Comparison of ENCODE assay signal across 22 cellular contexts in genomic region chr15:83016906-83017305, GRCh38. TPM values are rescaled to one million over a fixed set of nuclear protein-coding genes. Genes with fewer than 3 reads are reported as not detected.
DNase-seq lines count a peak whose midpoint lies in the region; ATAC-seq, FAIRE-seq and TF ChIP-seq lines count a peak whose summit lies in the region.
"Had no signal": no experiment of that assay in that cellular context is flagged by ENCODE, and none has a peak within 500 bp of the region (broad histone marks: within the 10 kb centered on the region; RNA-seq: fewer than 3 reads in every experiment).

No MANE protein-coding gene starts in this region.

- H3K36me3 ChIP-seq in GM12878 (ENCODE audit: control insufficient read depth in 2 of 2, insufficient read depth in 2 of 2, low read length in 1 of 2): peaks cover 8 to 18% of the 10 kb centered on the region in 2 experiments

- in situ Hi-C loops in GM12878 (cut with MboI): no loop called here

- H3K27me3 Mint-ChIP-seq in activated CD8-positive, alpha-beta T cell treated with anti-CD3 and anti-CD28 coated beads for 36 hours: no peaks in the 10 kb centered on the region
- no peaks in the 10 kb centered on the region for H3K27me3 Mint-ChIP-seq in activated CD8-positive, alpha-beta T cell treated with anti-CD3 and anti-CD28 coated beads, Interleukin-2, amount 10 ng/mL, durations not matched to agents 7 days and 5 days (ENCODE audit: low read depth)
- H3K27me3 Mint-ChIP-seq: CD4-positive, CD25-positive, alpha-beta regulatory T cell; IgD-negative memory B cell had no signal

- H3K9ac ChIP-seq in GM12878 (ENCODE audit: control insufficient read depth, insufficient read depth, low read length): no peak overlapping the region

- H3K4me2 ChIP-seq in GM12878 (ENCODE audit: control insufficient read depth, insufficient read depth): no peak overlapping the region

- intact Hi-C loops in activated CD8-positive, alpha-beta T cell treated with anti-CD3 and anti-CD28 coated beads for 36 hours (cut with micrococcal nuclease): loop anchor here (10.0 kb wide), 1 partner anchor 482 kb away; no protein-coding TSS in a partner anchor
- intact Hi-C loops in GM12878 (cut with micrococcal nuclease; ENCODE audit: unreplicated experiment): no loop called here

- H3K79me2 ChIP-seq in GM12878 (ENCODE audit: control insufficient read depth, insufficient read depth, low read length): peaks cover 3% of the 10 kb centered on the region; the same call in 1 of the 2 replicates

- TF ChIP-seq CTCF in activated CD8-positive, alpha-beta T cell treated with anti-CD3 and anti-CD28 coated beads for 36 hours (IDR thresholded peaks at IDR 0.05): no peak
- no peak for TF ChIP-seq CTCF in GM12878 (IDR thresholded peaks at IDR 0.05 in 2 of 3, conservative IDR thresholded peaks at IDR 0.05 in 1 of 3; ENCODE audit: control insufficient read depth in 2 of 3, extremely low read depth in 1 of 3, insufficient read depth in 1 of 3, low read depth in 3 of 3, low read length in 3 of 3)
- TF ChIP-seq CTCF in GM10248 (IDR thresholded peaks at IDR 0.05; ENCODE audit: control extremely low read depth, extremely low read depth, low read depth, missing control alignments): no peak

- no peak for ATAC-seq in activated CD8-positive, alpha-beta T cell treated with anti-CD3 and anti-CD28 coated beads for 36 hours
- no peak for ATAC-seq in activated CD8-positive, alpha-beta T cell treated with anti-CD3 and anti-CD28 coated beads, Interleukin-2, amount 10 ng/mL, durations not matched to agents 7 days and 5 days
- ATAC-seq in GM12878 (no peak), GM19463 (IDR thresholded peaks at IDR 0.05; ENCODE audit: unreplicated experiment) (no peak)
- ATAC-seq: Right ventricle myocardium inferior had no signal

- no peaks in the 10 kb centered on the region for H3K27me3 ChIP-seq in GM12878 (replicated peaks in 1 of 2; ENCODE audit: control insufficient read depth in 2 of 2, insufficient read depth in 2 of 2, low read length in 1 of 2)
- H3K27me3 ChIP-seq: SJSA1 had no signal

- SMC1A ChIA-PET in GM12878 (lab: Charles Lee; ENCODE audit: uncharacterized antibody, unreplicated experiment): no interaction called here

- no peak for FAIRE-seq in GM12878 (lab: Jason Lieb, UNC)
- FAIRE-seq: A204.1, GM18507 had no signal

- H3K36me3 Mint-ChIP-seq in activated CD8-positive, alpha-beta T cell treated with anti-CD3 and anti-CD28 coated beads for 36 hours (ENCODE audit: low read depth): peaks cover 38% of the 10 kb centered on the region
- H3K36me3 Mint-ChIP-seq in activated CD8-positive, alpha-beta T cell treated with anti-CD3 and anti-CD28 coated beads, Interleukin-2, amount 10 ng/mL, durations not matched to agents 7 days and 5 days (ENCODE audit: low read depth): peaks cover 33% of the 10 kb centered on the region

- RAD21 ChIA-PET in GM12878 (lab: Charles Lee; ENCODE audit: unreplicated experiment): interaction anchor here (0.6 kb wide), 1 partner anchor 43 kb away, joined by 3 read pairs; no protein-coding TSS in a partner anchor

- 0 out of 2 replicates have a peak, but pooled peaks cover 2% of the 10 kb centered on the region for H3K4me1 ChIP-seq in GM12878 (ENCODE audit: control insufficient read depth, insufficient read depth, low read length)
- H3K4me1 ChIP-seq: Caco-2 had no signal

- H3K27ac ChIP-seq in GM12878 (ENCODE audit: control insufficient read depth, insufficient read depth): no peak overlapping the region
- H3K27ac ChIP-seq: SJSA1 had no signal

- no peak for TF ChIP-seq EP300 in GM12878 (IDR thresholded peaks at IDR 0.05; ENCODE audit: borderline replicate concordance in 1 of 2, control insufficient read depth in 1 of 2, low read depth in 2 of 2, low read length in 2 of 2)

- DNase-seq in activated CD8-positive, alpha-beta T cell treated with anti-CD3 and anti-CD28 coated beads for 36 hours: no peak
- no peak for DNase-seq in activated CD8-positive, alpha-beta T cell treated with anti-CD3 and anti-CD28 coated beads, Interleukin-2, amount 10 ng/mL, durations not matched to agents 7 days and 5 days
- DNase-seq in GM12878 (ENCODE audit: low read depth, low spot score): no peak
- peak; percentile 18 for DNase-seq in iris pigment epithelial cell (ENCODE audit: low read depth)
- DNase-seq in GM10248 (ENCODE audit: extremely low spot score): no peak
- no peak for DNase-seq in NCI-H2196 treated with DMSO at 0.1 percent for 48 hours (lab: John Stamatoyannopoulos, UW; ENCODE audit: unreplicated experiment)
- DNase-seq: Caco-2; CD4-positive, CD25-positive, alpha-beta regulatory T cell; DND-41; Karpas-422; MV-4-11; NCI-H1694; NCI-H2081; NCI-H2171; NCI-H524 treated with DMSO at 0.1 percent for 48 hours; NCI-H82 had no signal

- H2AFZ ChIP-seq in GM12878 (ENCODE audit: control insufficient read depth, low read depth, low read length): no peak overlapping the region

- POLR2A ChIA-PET in activated CD8-positive, alpha-beta T cell treated with anti-CD3 and anti-CD28 coated beads for 36 hours (lab: Charles Lee): no interaction called here
- POLR2A ChIA-PET in activated CD8-positive, alpha-beta T cell treated with anti-CD3 and anti-CD28 coated beads, Interleukin-2, amount 10 ng/mL, durations not matched to agents 7 days and 5 days (lab: Charles Lee): no interaction called here
- POLR2A ChIA-PET in GM12878 (lab: Charles Lee) (no interaction called here), GM10248 (lab: Yijun Ruan, JAX) (no interaction called here)

- BruUV-seq in GM12878 (replicated peaks; lab: Mats Ljungman, UMichigan): TSS peak; percentile 55

- peak overlapping the region; percentile 32 for H3K27ac Mint-ChIP-seq in activated CD8-positive, alpha-beta T cell treated with anti-CD3 and anti-CD28 coated beads for 36 hours
- H3K27ac Mint-ChIP-seq in activated CD8-positive, alpha-beta T cell treated with anti-CD3 and anti-CD28 coated beads, Interleukin-2, amount 10 ng/mL, durations not matched to agents 7 days and 5 days: no peak overlapping the region
- H3K27ac Mint-ChIP-seq: CD4-positive, CD25-positive, alpha-beta regulatory T cell; IgD-negative memory B cell had no signal

- CTCF ChIA-PET in activated CD8-positive, alpha-beta T cell treated with anti-CD3 and anti-CD28 coated beads for 36 hours (lab: Charles Lee): no interaction called here
- CTCF ChIA-PET in activated CD8-positive, alpha-beta T cell treated with anti-CD3 and anti-CD28 coated beads, Interleukin-2, amount 10 ng/mL, durations not matched to agents 7 days and 5 days (lab: Charles Lee): no interaction called here
- CTCF ChIA-PET in GM12878 (lab: Yijun Ruan, JAX): interaction anchor here (1.8 kb wide), 1 partner anchor 17 kb away, joined by 6 read pairs; no protein-coding TSS in a partner anchor
- CTCF ChIA-PET in GM10248 (lab: Yijun Ruan, JAX): no interaction called here

- peaks cover 5% of the 10 kb centered on the region for H3K9me3 Mint-ChIP-seq in activated CD8-positive, alpha-beta T cell treated with anti-CD3 and anti-CD28 coated beads for 36 hours
- H3K9me3 Mint-ChIP-seq in activated CD8-positive, alpha-beta T cell treated with anti-CD3 and anti-CD28 coated beads, Interleukin-2, amount 10 ng/mL, durations not matched to agents 7 days and 5 days (ENCODE audit: insufficient read depth): no peaks in the 10 kb centered on the region
- H3K9me3 Mint-ChIP-seq: CD4-positive, CD25-positive, alpha-beta regulatory T cell; IgD-negative memory B cell had no signal

- no peaks in the 10 kb centered on the region for H4K20me1 ChIP-seq in GM12878 (ENCODE audit: control insufficient read depth, insufficient read depth)

- H3K9me3 ChIP-seq in GM12878 (replicated peaks; ENCODE audit: control insufficient read depth, insufficient read depth, low read length): no peaks in the 10 kb centered on the region
- H3K9me3 ChIP-seq: Caco-2, SJSA1 had no signal

- no peak overlapping the region for H3K4me3 Mint-ChIP-seq in activated CD8-positive, alpha-beta T cell treated with anti-CD3 and anti-CD28 coated beads for 36 hours
- no peak overlapping the region for H3K4me3 Mint-ChIP-seq in activated CD8-positive, alpha-beta T cell treated with anti-CD3 and anti-CD28 coated beads, Interleukin-2, amount 10 ng/mL, durations not matched to agents 7 days and 5 days
- H3K4me3 Mint-ChIP-seq: IgD-negative memory B cell had no signal

- WGBS in GM12878 (ENCODE audit: insufficient coverage, insufficient replicate concordance, low lambda C conversion rate, missing lambda C conversion rate): 88% methylated on average over 5 of the region's 5 CpGs

- H3K4me1 Mint-ChIP-seq in activated CD8-positive, alpha-beta T cell treated with anti-CD3 and anti-CD28 coated beads for 36 hours (ENCODE audit: low read depth): peaks cover 38% of the 10 kb centered on the region
- peaks cover 27% of the 10 kb centered on the region for H3K4me1 Mint-ChIP-seq in activated CD8-positive, alpha-beta T cell treated with anti-CD3 and anti-CD28 coated beads, Interleukin-2, amount 10 ng/mL, durations not matched to agents 7 days and 5 days (ENCODE audit: low read depth)

- no peak overlapping the region for H3K4me3 ChIP-seq in GM12878
- H3K4me3 ChIP-seq: SJSA1 had no signal

- TF ChIP-seq RAD21 in GM12878 (IDR thresholded peaks at IDR 0.05; ENCODE audit: insufficient read depth, low read depth, low read length): no peak

- no peak for TF ChIP-seq POLR2A in GM12878 (IDR thresholded peaks at IDR 0.05; ENCODE audit: low read depth, low read length)

RNA-seq across cellular contexts. Expression of gene C15orf40, which starts 5.5 kb away (rescaled TPM):
- total RNA-seq in activated CD8-positive, alpha-beta T cell treated with anti-CD3 and anti-CD28 coated beads for 36 hours: 10 to 100 TPM; 25.6 to 30.2 TPM
- total RNA-seq in activated CD8-positive, alpha-beta T cell treated with anti-CD3 and anti-CD28 coated beads, Interleukin-2, amount 10 ng/mL, durations not matched to agents 7 days and 5 days: 10 to 100 TPM; 25.2 to 31.0 TPM
- total RNA-seq in GM12878 (2013; cell fraction: nucleolus; rRNA removed): 46.8 and 50.1 TPM in 2 replicates
- total RNA-seq in GM12878 (2014; rRNA removed) (20.7 and 26.5 TPM in 2 replicates), GM12878 (2014; rRNA removed; fragmentation: Illumina TruSeq; extraction: Trizol) (23.4 and 26.3 TPM in 2 replicates), GM12878 (2021) (20.7 and 21.3 TPM in 2 replicates)
- 5.1 TPM for polyA plus RNA-seq in GM12878 (2011; ENCODE audit: low read depth)
- polyA plus RNA-seq in GM12878 (2011; rRNA removed) (24.1 and 32.5 TPM in 2 replicates), GM12878 (2014; fragmentation: Illumina TruSeq; extraction: Trizol) (9.8 and 25.8 TPM in 2 replicates), GM12878 (2014; fragmentation: Nextera tagmentation; extraction: Ambion mirVana) (10 to 100 TPM; 59.9 to 70.0 TPM), GM12878 (2014; rRNA removed) (31.2 and 44.0 TPM in 2 replicates), GM12878 (2016; fragmentation: Nextera tagmentation; extraction: Ambion mirVana) (10 to 100 TPM; 59.1 to 64.3 TPM)
- 26.8 and 30.7 TPM in 2 replicates for polyA plus RNA-seq in GM12878 (2011; cell fraction: cytosol; rRNA removed)
- polyA plus RNA-seq in GM12878 (2011; cell fraction: nucleus; rRNA removed): 13.0 and 14.0 TPM in 2 replicates
- polyA plus RNA-seq in GM12878 (2012): 17.8 and 33.7 TPM in 2 replicates
- 14.3 and 16.5 TPM in 2 replicates for polyA minus RNA-seq in GM12878 (2011; rRNA and poly(A)+ RNA removed)
- 7.6 and 16.3 TPM in 2 replicates for polyA minus RNA-seq in GM12878 (2011; cell fraction: cytosol; rRNA and poly(A)+ RNA removed)
- polyA minus RNA-seq in GM12878 (2011; cell fraction: nucleus; rRNA and poly(A)+ RNA removed): 22.2 and 39.7 TPM in 2 replicates

RNA-seq across cellular contexts. Expression of gene RAMAC, which starts 30.9 kb away (rescaled TPM):
- total RNA-seq in activated CD8-positive, alpha-beta T cell treated with anti-CD3 and anti-CD28 coated beads for 36 hours: 10 to 100 TPM; 18.2 to 19.7 TPM
- total RNA-seq in activated CD8-positive, alpha-beta T cell treated with anti-CD3 and anti-CD28 coated beads, Interleukin-2, amount 10 ng/mL, durations not matched to agents 7 days and 5 days: 10 to 100 TPM; 25.8 to 27.0 TPM
- total RNA-seq in GM12878 (2013; cell fraction: nucleolus; rRNA removed): 6.5 and 7.2 TPM in 2 replicates
- total RNA-seq in GM12878 (2014; rRNA removed): 32.3 and 34.9 TPM in 2 replicates
- total RNA-seq in GM12878 (2014; rRNA removed; fragmentation: Illumina TruSeq; extraction: Trizol): 34.7 and 35.3 TPM in 2 replicates
- total RNA-seq in GM12878 (2021): 22.4 and 22.9 TPM in 2 replicates
- polyA plus RNA-seq in GM12878 (2011; ENCODE audit: low read depth): 19.3 TPM
- 48.1 and 65.9 TPM in 2 replicates for polyA plus RNA-seq in GM12878 (2011; rRNA removed)
- 21.5 and 28.3 TPM in 2 replicates for polyA plus RNA-seq in GM12878 (2011; cell fraction: cytosol; rRNA removed)
- 14.2 and 17.0 TPM in 2 replicates for polyA plus RNA-seq in GM12878 (2011; cell fraction: nucleus; rRNA removed)
- 24.4 and 25.5 TPM in 2 replicates for polyA plus RNA-seq in GM12878 (2012)
- polyA plus RNA-seq in GM12878 (2014; fragmentation: Illumina TruSeq; extraction: Trizol): 33.6 and 41.4 TPM in 2 replicates
- polyA plus RNA-seq in GM12878 (2014; fragmentation: Nextera tagmentation; extraction: Ambion mirVana): 100 to 1,000 TPM in 1 of 2 experiments, 10 to 100 TPM in 1; 79.3 to 109 TPM
- polyA plus RNA-seq in GM12878 (2014; rRNA removed): 32.0 and 34.4 TPM in 2 replicates
- polyA plus RNA-seq in GM12878 (2016; fragmentation: Nextera tagmentation; extraction: Ambion mirVana): 10 to 100 TPM; 49.9 to 50.0 TPM
- polyA minus RNA-seq in GM12878 (2011; rRNA and poly(A)+ RNA removed): 15.1 and 19.0 TPM in 2 replicates
- polyA minus RNA-seq in GM12878 (2011; cell fraction: cytosol; rRNA and poly(A)+ RNA removed): 5.7 and 8.8 TPM in 2 replicates
- 3.8 and 4.5 TPM in 2 replicates for polyA minus RNA-seq in GM12878 (2011; cell fraction: nucleus; rRNA and poly(A)+ RNA removed)

RNA-seq across cellular contexts. Expression of gene BTBD1, which starts 50.1 kb away (rescaled TPM):
- 10 to 100 TPM; 63.3 to 63.8 TPM for total RNA-seq in activated CD8-positive, alpha-beta T cell treated with anti-CD3 and anti-CD28 coated beads for 36 hours
- 10 to 100 TPM; 67.4 to 70.9 TPM for total RNA-seq in activated CD8-positive, alpha-beta T cell treated with anti-CD3 and anti-CD28 coated beads, Interleukin-2, amount 10 ng/mL, durations not matched to agents 7 days and 5 days
- total RNA-seq in GM12878 (2013; cell fraction: nucleolus; rRNA removed): 81.8 and 91.0 TPM in 2 replicates
- 90.4 and 92.4 TPM in 2 replicates for total RNA-seq in GM12878 (2014; rRNA removed)
- 75.4 and 76.9 TPM in 2 replicates for total RNA-seq in GM12878 (2014; rRNA removed; fragmentation: Illumina TruSeq; extraction: Trizol)
- 62.0 and 70.8 TPM in 2 replicates for total RNA-seq in GM12878 (2021)
- polyA plus RNA-seq in GM12878 (2011; ENCODE audit: low read depth): 24.3 TPM
- polyA plus RNA-seq in GM12878 (2011; rRNA removed): 89.6 and 133 TPM in 2 replicates
- polyA plus RNA-seq in GM12878 (2011; cell fraction: cytosol; rRNA removed): 40.1 and 43.1 TPM in 2 replicates
- polyA plus RNA-seq in GM12878 (2011; cell fraction: nucleus; rRNA removed): 33.3 and 35.5 TPM in 2 replicates
- 43.7 and 47.7 TPM in 2 replicates for polyA plus RNA-seq in GM12878 (2012)
- 77.0 and 87.6 TPM in 2 replicates for polyA plus RNA-seq in GM12878 (2014; fragmentation: Illumina TruSeq; extraction: Trizol)
- 10 to 100 TPM; 17.5 to 38.9 TPM for polyA plus RNA-seq in GM12878 (2014; fragmentation: Nextera tagmentation; extraction: Ambion mirVana)
- 54.1 and 57.1 TPM in 2 replicates for polyA plus RNA-seq in GM12878 (2014; rRNA removed)
- 10 to 100 TPM; 73.0 to 73.1 TPM for polyA plus RNA-seq in GM12878 (2016; fragmentation: Nextera tagmentation; extraction: Ambion mirVana)
- polyA minus RNA-seq in GM12878 (2011; rRNA and poly(A)+ RNA removed): 60.2 and 93.3 TPM in 2 replicates
- 41.0 and 48.2 TPM in 2 replicates for polyA minus RNA-seq in GM12878 (2011; cell fraction: cytosol; rRNA and poly(A)+ RNA removed)
- polyA minus RNA-seq in GM12878 (2011; cell fraction: nucleus; rRNA and poly(A)+ RNA removed): 28.3 and 41.4 TPM in 2 replicates
